11 cellular contexts compared by ENCODE assay signal in the genomic region with DNA sequence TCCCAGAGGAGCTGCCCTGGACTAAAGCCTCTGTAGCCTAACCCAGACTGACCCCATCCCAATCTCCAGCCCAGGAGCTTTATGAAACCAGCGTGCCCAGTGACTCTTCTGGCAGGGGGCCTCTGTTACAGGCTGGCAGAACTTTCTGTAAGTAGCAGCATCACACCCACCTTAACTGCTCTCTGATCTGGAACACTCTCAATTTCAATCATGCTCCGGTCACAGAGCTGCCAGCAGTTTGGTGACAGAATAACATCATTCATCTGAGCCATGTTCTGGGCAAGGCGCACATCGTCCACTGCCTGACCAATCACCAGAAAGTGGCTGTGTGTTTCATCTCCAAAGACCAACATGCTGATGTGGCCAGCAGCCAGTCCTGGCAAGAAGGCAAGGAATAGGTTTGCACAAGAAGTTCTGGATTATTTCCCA. TPM values are rescaled to one million over a fixed set of nuclear protein-coding genes. Genes with fewer than 3 reads are reported as not detected.
DNase-seq lines count a peak whose midpoint lies in the region; ATAC-seq and TF ChIP-seq lines count a peak whose summit lies in the region.
"Had no signal": no experiment of that assay in that cellular context is flagged by ENCODE, and none has a peak within 500 bp of the region (broad histone marks: within the 10 kb centered on the region; RNA-seq: fewer than 3 reads in every experiment).

No MANE protein-coding gene starts in this region.

- H3K27me3 ChIP-seq in A673 (replicated peaks; ENCODE audit: insufficient read depth, low read depth, low read length, poor library complexity) (no peaks in the 10 kb centered on the region), brain microvascular endothelial cell (replicated peaks) (no peaks in the 10 kb centered on the region)

- in situ Hi-C loops in brain microvascular endothelial cell (cut with HindIII; ENCODE audit: low pct_ligation_motif_present, low sequenced_read_pairs), result no loop called here

- H3K27ac ChIP-seq in A673 (ENCODE audit: low read depth, low read length, poor library complexity, severe bottlenecking) (no peak overlapping the region), brain microvascular endothelial cell (no peak overlapping the region)

- H3K9me3 ChIP-seq in A673 (ENCODE audit: low read depth, low read length, poor library complexity, severe bottlenecking), result no peaks in the 10 kb centered on the region

- TF ChIP-seq CTCF in fibroblast of the aortic adventitia (IDR thresholded peaks at IDR 0.05; ENCODE audit: insufficient read depth, low read length) (no peak), A673 (conservative IDR thresholded peaks at IDR 0.05; ENCODE audit: low read depth, low read length) (no peak), brain microvascular endothelial cell (IDR thresholded peaks at IDR 0.05; ENCODE audit: low read depth, low read length, missing control alignments) (no peak)

- H3K4me1 ChIP-seq in A673 (ENCODE audit: insufficient read depth, low read length, poor library complexity, severe bottlenecking), result no peaks in the 10 kb centered on the region

- no peaks in the 10 kb centered on the region for H3K36me3 ChIP-seq in A673 (ENCODE audit: insufficient read depth, low read length, poor library complexity, severe bottlenecking)
- H3K36me3 ChIP-seq in brain microvascular endothelial cell (replicated peaks), result no peaks in the 10 kb centered on the region

- peak; percentile 14 for DNase-seq in EH (ENCODE audit: low read depth)
- peak; percentile 89 for DNase-seq in fibroblast of the aortic adventitia (ENCODE audit: low read depth)
- DNase-seq in T1000 (lab: John Stamatoyannopoulos, UW), result no peak
- DNase-seq in left colon, result no peak
- DNase-seq in A673 (ENCODE audit: low spot score), result no peak
- no peak for DNase-seq in brain microvascular endothelial cell
- DNase-seq: glutamatergic neuron, NCI-H1694 treated with DMSO at 0.1 percent for 48 hours had no signal

- ATAC-seq in GM19438 (IDR thresholded peaks at IDR 0.05; ENCODE audit: low read depth, unreplicated experiment) (peak; percentile 62), HG03135 (IDR thresholded peaks at IDR 0.05; ENCODE audit: unreplicated experiment) (peak; percentile 88), left colon (no peak)
- ATAC-seq: HCT116 had no signal

- intact Hi-C loops in left colon (cut with DNase I, micrococcal nuclease), result no loop called here
- intact Hi-C loops in A673 (cut with micrococcal nuclease; ENCODE audit: unreplicated experiment), result no loop called here

- CTCF ChIA-PET in A673 (lab: Charles Lee), result no interaction called here

- H3K4me3 ChIP-seq in fibroblast of the aortic adventitia (ENCODE audit: low read depth, low read length) (no peak overlapping the region), A673 (ENCODE audit: low read depth, low read length, poor library complexity, severe bottlenecking) (no peak overlapping the region), brain microvascular endothelial cell (ENCODE audit: low read depth, low read length) (no peak overlapping the region)

- no TSS peak for BruUV-seq in A673 (replicated peaks; lab: Mats Ljungman, UMichigan)

- POLR2A ChIA-PET in A673 (lab: Charles Lee; ENCODE audit: low non-redundant PET), result no interaction called here

RNA-seq across cellular contexts. Expression of gene ADCY10, which starts 14.7 kb away (rescaled TPM):
- total RNA-seq in fibroblast of the aortic adventitia (ENCODE audit: low replicate concordance), result 0.09 and 0.25 TPM in 2 replicates
- under 1 TPM; 0.42 to 0.64 TPM for total RNA-seq in left colon
- total RNA-seq in A673 (2021), result 0.19 and 0.44 TPM in 2 replicates

RNA-seq across cellular contexts. Expression of gene DCAF6, which starts 37.2 kb away (rescaled TPM):
- 68.9 and 83.4 TPM in 2 replicates for total RNA-seq in fibroblast of the aortic adventitia (ENCODE audit: low replicate concordance)
- total RNA-seq in left colon, result 10 to 100 TPM; 60.0 to 60.2 TPM
- 31.9 and 32.0 TPM in 2 replicates for total RNA-seq in A673 (2021)

RNA-seq across cellular contexts. Expression of gene MPC2, which starts 37.6 kb away (rescaled TPM):
- total RNA-seq in fibroblast of the aortic adventitia (ENCODE audit: low replicate concordance) (14.9 and 49.3 TPM in 2 replicates), left colon (100 to 1,000 TPM; 162 to 164 TPM), A673 (2021) (56.2 and 56.5 TPM in 2 replicates)

Comparison
In these comparisons a context has a peak if more than half of its experiments do, and no peak if none do; other contexts are left out.
1. DNase-seq: peak in EH (single experiment) and fibroblast of the aortic adventitia (single experiment); none in T1000 (single experiment), left colon (0 of 2), A673 (single experiment) and brain microvascular endothelial cell (single experiment).